ENCODE assay signal across 1 cellular context in the genomic region with DNA sequence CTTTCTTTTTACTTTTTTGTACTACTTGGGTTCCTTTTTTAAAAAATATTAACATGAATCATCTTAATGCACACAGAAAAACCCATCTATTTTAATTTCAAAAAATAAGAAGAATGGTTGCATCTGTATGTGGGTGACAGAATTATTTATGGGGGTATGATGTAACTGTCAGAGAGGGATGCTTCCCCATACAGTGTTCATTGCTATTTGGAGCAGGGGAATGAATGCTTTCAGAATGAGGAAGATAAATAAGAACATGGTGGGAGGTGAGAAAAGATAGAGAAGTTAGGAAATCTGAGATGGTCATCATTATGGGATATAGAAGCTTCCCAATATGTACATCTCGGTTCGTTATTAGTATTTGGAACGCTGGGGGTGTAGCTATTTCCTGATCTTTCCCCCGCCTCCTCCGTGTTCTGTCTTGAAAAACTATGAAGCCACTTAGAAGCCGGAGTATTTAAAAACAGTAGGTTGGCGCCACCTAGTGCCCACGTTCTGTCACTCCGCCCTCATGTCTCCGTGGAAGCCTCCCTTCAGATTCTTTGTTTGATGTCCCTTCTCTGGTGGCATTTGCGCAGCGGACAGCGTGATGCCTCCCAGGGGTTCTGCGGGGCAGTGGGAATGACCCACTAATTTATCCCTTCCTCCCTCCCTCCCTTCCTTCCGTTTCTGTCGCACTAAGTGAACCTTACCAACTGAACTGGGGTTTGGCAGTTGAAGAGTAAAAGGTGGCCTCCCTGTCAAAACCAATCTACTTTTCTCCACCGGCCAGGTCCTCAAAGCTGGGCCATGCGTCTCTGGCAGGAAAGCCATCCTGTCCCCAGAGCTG.
TF ChIP-seq lines count a peak whose summit lies in the region.

No MANE protein-coding gene starts in this region.

TF ChIP-seq in endothelial cell of umbilical vein, 7 proteins besides CTCF, POLR2A, EP300 and RAD21:
- TF ChIP-seq FOS (IDR thresholded peaks at IDR 0.05; ENCODE audit: borderline replicate concordance, insufficient read depth, low read length) (no peak), JUN (IDR thresholded peaks at IDR 0.05; ENCODE audit: borderline replicate concordance, insufficient read depth, insufficient read length, low read depth) (no peak), EZH2 (IDR thresholded peaks at IDR 0.05; ENCODE audit: borderline replicate concordance, low read depth, low read length, severe bottlenecking) (no peak), MAX (IDR thresholded peaks at IDR 0.05; ENCODE audit: insufficient read depth, insufficient read length) (no peak), POLR2AphosphoS5 (IDR thresholded peaks at IDR 0.05; ENCODE audit: insufficient read depth, low read depth, low read length) (no peak), MYC (IDR thresholded peaks at IDR 0.05; ENCODE audit: low read depth, low read length) (no peak), GATA2 (IDR thresholded peaks at IDR 0.05; ENCODE audit: insufficient read depth, insufficient read length, low read depth, low read length) (no peak)
TF ChIP-seq in endothelial cell of umbilical vein: peak in this region for 0.
